9 cellular contexts compared by ENCODE assay signal in the genomic region with DNA sequence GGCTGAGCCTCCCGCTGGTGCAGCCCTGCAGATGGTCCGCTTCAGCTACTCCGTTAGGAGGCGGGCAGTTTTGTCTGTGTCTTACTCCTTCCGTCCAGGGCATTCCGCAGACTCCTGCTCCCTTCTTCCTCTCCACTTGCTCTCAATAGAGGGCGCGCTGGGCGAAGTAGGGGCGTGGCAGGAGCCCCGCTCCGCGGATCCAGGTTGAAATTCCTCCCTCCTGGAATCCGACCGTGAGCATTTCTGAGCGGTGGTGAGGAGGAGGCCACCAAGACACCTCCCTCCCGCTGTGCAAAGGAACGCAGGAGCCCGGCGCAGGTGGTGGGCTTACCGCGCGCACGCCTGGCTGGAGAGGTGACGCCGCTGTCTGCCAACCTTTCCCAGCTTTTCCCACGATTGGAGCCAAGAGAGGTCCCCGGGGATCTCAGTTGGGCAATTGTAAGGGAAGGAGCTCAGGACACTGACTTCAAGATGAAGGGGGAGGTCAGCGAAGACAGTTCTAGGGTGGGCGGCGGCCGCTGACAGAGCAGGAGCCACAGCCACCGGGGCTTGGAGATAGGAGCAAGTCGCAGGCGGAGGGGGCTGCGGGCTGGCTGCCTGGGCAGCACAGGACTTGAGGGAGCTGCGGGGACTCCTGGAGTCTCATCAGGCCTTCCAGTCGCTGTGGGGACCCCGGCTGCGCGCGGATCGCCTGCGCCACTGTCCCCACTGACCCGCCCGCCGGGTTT.
DNase-seq lines count a peak whose midpoint lies in the region; ATAC-seq, FAIRE-seq and TF ChIP-seq lines count a peak whose summit lies in the region.
"Had no signal": no experiment of that assay in that cellular context is flagged by ENCODE, and none has a peak within 500 bp of the region (broad histone marks: within the 10 kb centered on the region; RNA-seq: fewer than 3 reads in every experiment).

No MANE protein-coding gene starts in this region.

- no peaks in the 10 kb centered on the region for H3K79me2 ChIP-seq in HepG2 (ENCODE audit: insufficient read depth, low read length)

- ATAC-seq in GM19351 (IDR thresholded peaks at IDR 0.05; ENCODE audit: unreplicated experiment) (peak; percentile 71), HepG2 (peak; percentile 95), thoracic aorta (ENCODE audit: insufficient number of reproducible peaks, low FRiP score, low read depth) (no peak)

- H3K4me2 ChIP-seq in HepG2 (ENCODE audit: low read depth, low read length) = peak overlapping the region; percentile 53

- TF ChIP-seq POLR2A in HepG2 (IDR thresholded peaks at IDR 0.05; ENCODE audit: insufficient read depth in 1 of 2, low read depth in 2 of 2, low read length in 2 of 2) = no peak

- H3K9me3 ChIP-seq in HUES6 (ENCODE audit: control insufficient read depth, insufficient read depth, low read depth, low read length) (no peaks in the 10 kb centered on the region), HepG2 (ENCODE audit: low read length) (no peaks in the 10 kb centered on the region), thoracic aorta (no peaks in the 10 kb centered on the region)

- no peaks in the 10 kb centered on the region for H3K4me1 ChIP-seq in HUES6 (ENCODE audit: control insufficient read depth, insufficient read depth, low read length)
- H3K4me1 ChIP-seq in HepG2 (ENCODE audit: insufficient read depth, low read length) = no peaks in the 10 kb centered on the region
- H3K4me1 ChIP-seq in thoracic aorta (ENCODE audit: control insufficient read depth in 1 of 2, low read depth in 2 of 2) = no peaks in the 10 kb centered on the region

- TF ChIP-seq CTCF in HepG2 (CRISPR knock-in tag; IDR thresholded peaks at IDR 0.05) = peak; percentile 57
- no peak for TF ChIP-seq CTCF in thoracic aorta (IDR thresholded peaks at IDR 0.05)

- H4K20me1 ChIP-seq in HepG2 (ENCODE audit: insufficient read depth, low read length) = no peaks in the 10 kb centered on the region

- 15% methylated on average over 18 of the region's 47 CpGs for WGBS in HepG2 (ENCODE audit: low lambda C conversion rate)

- no peak overlapping the region for H2AFZ ChIP-seq in HepG2 (ENCODE audit: low read length)

- POLR2A ChIA-PET in HepG2 (lab: Yijun Ruan, JAX) = no interaction called here

- TF ChIP-seq RAD21 in HepG2 (CRISPR knock-in tag; IDR thresholded peaks at IDR 0.05) = no peak

- DNase-seq in ACHN = peak; percentile 75
- peak; percentile 36 for DNase-seq in cerebellar cortex (ENCODE audit: low spot score)
- peak; percentile 3 for DNase-seq in HepG2 (ENCODE audit: low spot score)
- DNase-seq in thoracic aorta (ENCODE audit: low spot score) = no peak
- DNase-seq in stimulated activated CD4-positive, alpha-beta T cell treated with anti-CD3 and anti-CD28 coated beads, Interleukin-12 subunit alpha, Interleukin-12 subunit beta, amount 100 ng/mL, for 4 hours = no peak
- no peak for DNase-seq in DMS79 (lab: John Stamatoyannopoulos, UW)

- H3K9ac ChIP-seq in HUES6 (ENCODE audit: low read length) = peak overlapping the region; percentile 30
- H3K9ac ChIP-seq in HepG2 (ENCODE audit: insufficient read depth, low read depth, low read length) = no peak overlapping the region

- FAIRE-seq in HepG2 (lab: Jason Lieb, UNC) = no peak
- FAIRE-seq: colon had no signal

- H3K27ac ChIP-seq in HUES6 (ENCODE audit: low read depth, low read length) (no peak overlapping the region), HepG2 (ENCODE audit: extremely low read length, insufficient read depth, low read length) (no peak overlapping the region), thoracic aorta (no peak overlapping the region)

- H3K36me3 ChIP-seq in HUES6 (ENCODE audit: control insufficient read depth, insufficient read depth, low read length) = no peaks in the 10 kb centered on the region
- no peaks in the 10 kb centered on the region for H3K36me3 ChIP-seq in HepG2 (replicated peaks in 1 of 2; ENCODE audit: control insufficient read depth in 1 of 2, insufficient read depth in 2 of 2, low read length in 2 of 2)
- H3K36me3 ChIP-seq in thoracic aorta = no peaks in the 10 kb centered on the region

- in situ Hi-C loops in ACHN (cut with HindIII; ENCODE audit: low pct_ligation_motif_present, low pct_unique_long_range_greater_than_20kb, low sequenced_read_pairs) (no loop called here), HepG2 (cut with HindIII; ENCODE audit: extremely low pct_ligation_motif_present, low pct_unique_long_range_greater_than_20kb) (no loop called here)

- TF ChIP-seq EP300 in HepG2 (IDR thresholded peaks at IDR 0.05; ENCODE audit: low read depth in 2 of 2, low read length in 2 of 2) = no peak
- no peak for TF ChIP-seq EP300 in HepG2 (CRISPR knock-in tag; IDR thresholded peaks at IDR 0.05; ENCODE audit: borderline replicate concordance)

- intact Hi-C loops in HepG2 (cut with micrococcal nuclease; ENCODE audit: unreplicated experiment) = no loop called here

- peak overlapping the region; percentile 77 for H3K4me3 ChIP-seq in HUES6 (ENCODE audit: low read depth, low read length)
- H3K4me3 ChIP-seq in HepG2 (replicated peaks in 1 of 3; ENCODE audit: insufficient read depth in 1 of 3, low read depth in 2 of 3, low read length in 3 of 3) = peak overlapping the region in 1 of 3 experiments; percentile 40; a peak in 1 of 6 replicates
- H3K4me3 ChIP-seq in thoracic aorta = peak overlapping the region; percentile 35

- H3K27me3 ChIP-seq in HUES6 (ENCODE audit: control insufficient read depth, insufficient read depth, low read length) (peaks cover 17% of the 10 kb centered on the region), HepG2 (ENCODE audit: control insufficient read depth in 1 of 2, insufficient read depth in 2 of 2, low read length in 2 of 2) (no peaks in the 10 kb centered on the region), thoracic aorta (replicated peaks; ENCODE audit: insufficient read depth) (no peaks in the 10 kb centered on the region)

- CTCF ChIA-PET in HepG2 (lab: Yijun Ruan, JAX; ENCODE audit: low intra/inter-chr PET ratio, low total read pairs) = no interaction called here

- BruUV-seq in HepG2 (replicated peaks; lab: Mats Ljungman, UMichigan) = no TSS peak

TF ChIP-seq in HepG2, 621 proteins besides CTCF, POLR2A, EP300 and RAD21 (continues in another document):
- TF ChIP-seq, protein P1, sequence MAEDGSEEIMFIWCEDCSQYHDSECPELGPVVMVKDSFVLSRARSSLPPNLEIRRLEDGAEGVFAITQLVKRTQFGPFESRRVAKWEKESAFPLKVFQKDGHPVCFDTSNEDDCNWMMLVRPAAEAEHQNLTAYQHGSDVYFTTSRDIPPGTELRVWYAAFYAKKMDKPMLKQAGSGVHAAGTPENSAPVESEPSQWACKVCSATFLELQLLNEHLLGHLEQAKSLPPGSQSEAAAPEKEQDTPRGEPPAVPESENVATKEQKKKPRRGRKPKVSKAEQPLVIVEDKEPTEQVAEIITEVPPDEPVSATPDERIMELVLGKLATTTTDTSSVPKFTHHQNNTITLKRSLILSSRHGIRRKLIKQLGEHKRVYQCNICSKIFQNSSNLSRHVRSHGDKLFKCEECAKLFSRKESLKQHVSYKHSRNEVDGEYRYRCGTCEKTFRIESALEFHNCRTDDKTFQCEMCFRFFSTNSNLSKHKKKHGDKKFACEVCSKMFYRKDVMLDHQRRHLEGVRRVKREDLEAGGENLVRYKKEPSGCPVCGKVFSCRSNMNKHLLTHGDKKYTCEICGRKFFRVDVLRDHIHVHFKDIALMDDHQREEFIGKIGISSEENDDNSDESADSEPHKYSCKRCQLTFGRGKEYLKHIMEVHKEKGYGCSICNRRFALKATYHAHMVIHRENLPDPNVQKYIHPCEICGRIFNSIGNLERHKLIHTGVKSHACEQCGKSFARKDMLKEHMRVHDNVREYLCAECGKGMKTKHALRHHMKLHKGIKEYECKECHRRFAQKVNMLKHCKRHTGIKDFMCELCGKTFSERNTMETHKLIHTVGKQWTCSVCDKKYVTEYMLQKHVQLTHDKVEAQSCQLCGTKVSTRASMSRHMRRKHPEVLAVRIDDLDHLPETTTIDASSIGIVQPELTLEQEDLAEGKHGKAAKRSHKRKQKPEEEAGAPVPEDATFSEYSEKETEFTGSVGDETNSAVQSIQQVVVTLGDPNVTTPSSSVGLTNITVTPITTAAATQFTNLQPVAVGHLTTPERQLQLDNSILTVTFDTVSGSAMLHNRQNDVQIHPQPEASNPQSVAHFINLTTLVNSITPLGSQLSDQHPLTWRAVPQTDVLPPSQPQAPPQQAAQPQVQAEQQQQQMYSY (CRISPR knock-in tag; IDR thresholded peaks at IDR 0.05) = peak; percentile 70
- peak; percentile 14; the same call in 1 of the 2 replicates for TF ChIP-seq STAG1 (CRISPR knock-in tag; IDR thresholded peaks at IDR 0.05)

Comparison
In these comparisons a context has a peak if more than half of its experiments do, and no peak if none do; other contexts are left out.
1. DNase-seq: peak in ACHN (single experiment), cerebellar cortex (single experiment) and HepG2 (single experiment); none in thoracic aorta (single experiment), stimulated activated CD4-positive, alpha-beta T cell treated with anti-CD3 and anti-CD28 coated beads, Interleukin-12 subunit alpha, Interleukin-12 subunit beta, amount 100 ng/mL, for 4 hours (single experiment) and DMS79 (single experiment).